Comparison of ENCODE assay signal across 1 cellular context in the genomic region with DNA sequence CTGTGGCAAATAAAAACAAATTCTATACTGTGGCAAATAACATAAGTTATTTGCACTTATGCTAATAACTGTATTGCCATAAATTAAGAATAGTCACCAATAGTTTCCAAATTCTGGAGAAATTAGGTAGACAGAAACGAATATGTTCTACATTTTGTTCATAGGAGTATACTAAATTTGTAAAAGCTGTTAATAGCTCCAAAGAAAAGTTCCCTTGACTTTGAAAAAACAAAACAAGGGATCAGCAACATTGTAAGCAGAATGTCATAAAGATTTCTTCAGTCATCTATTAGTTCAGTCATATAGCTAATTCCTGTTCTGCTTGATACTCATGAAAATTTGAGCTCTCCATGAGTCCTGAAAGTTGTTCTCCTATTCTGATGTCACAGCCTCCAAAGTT.
TF ChIP-seq lines count a peak whose summit lies in the region.

No MANE protein-coding gene starts in this region.

TF ChIP-seq in GM23338, 12 proteins besides CTCF, POLR2A, EP300 and RAD21 (continued from another document):
- TF ChIP-seq, protein P1, sequence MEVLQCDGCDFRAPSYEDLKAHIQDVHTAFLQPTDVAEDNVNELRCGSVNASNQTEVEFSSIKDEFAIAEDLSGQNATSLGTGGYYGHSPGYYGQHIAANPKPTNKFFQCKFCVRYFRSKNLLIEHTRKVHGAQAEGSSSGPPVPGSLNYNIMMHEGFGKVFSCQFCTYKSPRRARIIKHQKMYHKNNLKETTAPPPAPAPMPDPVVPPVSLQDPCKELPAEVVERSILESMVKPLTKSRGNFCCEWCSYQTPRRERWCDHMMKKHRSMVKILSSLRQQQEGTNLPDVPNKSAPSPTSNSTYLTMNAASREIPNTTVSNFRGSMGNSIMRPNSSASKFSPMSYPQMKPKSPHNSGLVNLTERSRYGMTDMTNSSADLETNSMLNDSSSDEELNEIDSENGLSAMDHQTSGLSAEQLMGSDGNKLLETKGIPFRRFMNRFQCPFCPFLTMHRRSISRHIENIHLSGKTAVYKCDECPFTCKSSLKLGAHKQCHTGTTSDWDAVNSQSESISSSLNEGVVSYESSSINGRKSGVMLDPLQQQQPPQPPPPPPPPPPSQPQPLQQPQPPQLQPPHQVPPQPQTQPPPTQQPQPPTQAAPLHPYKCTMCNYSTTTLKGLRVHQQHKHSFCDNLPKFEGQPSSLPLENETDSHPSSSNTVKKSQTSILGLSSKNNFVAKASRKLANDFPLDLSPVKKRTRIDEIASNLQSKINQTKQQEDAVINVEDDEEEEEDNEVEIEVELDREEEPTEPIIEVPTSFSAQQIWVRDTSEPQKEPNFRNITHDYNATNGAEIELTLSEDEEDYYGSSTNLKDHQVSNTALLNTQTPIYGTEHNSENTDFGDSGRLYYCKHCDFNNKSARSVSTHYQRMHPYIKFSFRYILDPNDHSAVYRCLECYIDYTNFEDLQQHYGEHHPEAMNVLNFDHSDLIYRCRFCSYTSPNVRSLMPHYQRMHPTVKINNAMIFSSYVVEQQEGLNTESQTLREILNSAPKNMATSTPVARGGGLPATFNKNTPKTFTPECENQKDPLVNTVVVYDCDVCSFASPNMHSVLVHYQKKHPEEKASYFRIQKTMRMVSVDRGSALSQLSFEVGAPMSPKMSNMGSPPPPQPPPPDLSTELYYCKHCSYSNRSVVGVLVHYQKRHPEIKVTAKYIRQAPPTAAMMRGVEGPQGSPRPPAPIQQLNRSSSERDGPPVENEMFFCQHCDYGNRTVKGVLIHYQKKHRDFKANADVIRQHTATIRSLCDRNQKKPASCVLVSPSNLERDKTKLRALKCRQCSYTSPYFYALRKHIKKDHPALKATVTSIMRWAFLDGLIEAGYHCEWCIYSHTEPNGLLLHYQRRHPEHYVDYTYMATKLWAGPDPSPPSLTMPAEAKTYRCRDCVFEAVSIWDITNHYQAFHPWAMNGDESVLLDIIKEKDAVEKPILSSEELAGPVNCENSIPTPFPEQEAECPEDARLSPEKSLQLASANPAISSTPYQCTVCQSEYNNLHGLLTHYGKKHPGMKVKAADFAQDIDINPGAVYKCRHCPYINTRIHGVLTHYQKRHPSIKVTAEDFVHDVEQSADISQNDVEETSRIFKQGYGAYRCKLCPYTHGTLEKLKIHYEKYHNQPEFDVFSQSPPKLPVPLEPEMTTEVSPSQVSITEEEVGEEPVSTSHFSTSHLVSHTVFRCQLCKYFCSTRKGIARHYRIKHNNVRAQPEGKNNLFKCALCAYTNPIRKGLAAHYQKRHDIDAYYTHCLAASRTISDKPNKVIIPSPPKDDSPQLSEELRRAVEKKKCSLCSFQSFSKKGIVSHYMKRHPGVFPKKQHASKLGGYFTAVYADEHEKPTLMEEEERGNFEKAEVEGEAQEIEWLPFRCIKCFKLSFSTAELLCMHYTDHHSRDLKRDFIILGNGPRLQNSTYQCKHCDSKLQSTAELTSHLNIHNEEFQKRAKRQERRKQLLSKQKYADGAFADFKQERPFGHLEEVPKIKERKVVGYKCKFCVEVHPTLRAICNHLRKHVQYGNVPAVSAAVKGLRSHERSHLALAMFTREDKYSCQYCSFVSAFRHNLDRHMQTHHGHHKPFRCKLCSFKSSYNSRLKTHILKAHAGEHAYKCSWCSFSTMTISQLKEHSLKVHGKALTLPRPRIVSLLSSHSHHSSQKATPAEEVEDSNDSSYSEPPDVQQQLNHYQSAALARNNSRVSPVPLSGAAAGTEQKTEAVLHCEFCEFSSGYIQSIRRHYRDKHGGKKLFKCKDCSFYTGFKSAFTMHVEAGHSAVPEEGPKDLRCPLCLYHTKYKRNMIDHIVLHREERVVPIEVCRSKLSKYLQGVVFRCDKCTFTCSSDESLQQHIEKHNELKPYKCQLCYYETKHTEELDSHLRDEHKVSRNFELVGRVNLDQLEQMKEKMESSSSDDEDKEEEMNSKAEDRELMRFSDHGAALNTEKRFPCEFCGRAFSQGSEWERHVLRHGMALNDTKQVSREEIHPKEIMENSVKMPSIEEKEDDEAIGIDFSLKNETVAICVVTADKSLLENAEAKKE (CRISPR knock-in tag; IDR thresholded peaks at IDR 0.05): no peak
- TF ChIP-seq ZNF114 (CRISPR knock-in tag; IDR thresholded peaks at IDR 0.05): no peak
- TF ChIP-seq, protein P2, sequence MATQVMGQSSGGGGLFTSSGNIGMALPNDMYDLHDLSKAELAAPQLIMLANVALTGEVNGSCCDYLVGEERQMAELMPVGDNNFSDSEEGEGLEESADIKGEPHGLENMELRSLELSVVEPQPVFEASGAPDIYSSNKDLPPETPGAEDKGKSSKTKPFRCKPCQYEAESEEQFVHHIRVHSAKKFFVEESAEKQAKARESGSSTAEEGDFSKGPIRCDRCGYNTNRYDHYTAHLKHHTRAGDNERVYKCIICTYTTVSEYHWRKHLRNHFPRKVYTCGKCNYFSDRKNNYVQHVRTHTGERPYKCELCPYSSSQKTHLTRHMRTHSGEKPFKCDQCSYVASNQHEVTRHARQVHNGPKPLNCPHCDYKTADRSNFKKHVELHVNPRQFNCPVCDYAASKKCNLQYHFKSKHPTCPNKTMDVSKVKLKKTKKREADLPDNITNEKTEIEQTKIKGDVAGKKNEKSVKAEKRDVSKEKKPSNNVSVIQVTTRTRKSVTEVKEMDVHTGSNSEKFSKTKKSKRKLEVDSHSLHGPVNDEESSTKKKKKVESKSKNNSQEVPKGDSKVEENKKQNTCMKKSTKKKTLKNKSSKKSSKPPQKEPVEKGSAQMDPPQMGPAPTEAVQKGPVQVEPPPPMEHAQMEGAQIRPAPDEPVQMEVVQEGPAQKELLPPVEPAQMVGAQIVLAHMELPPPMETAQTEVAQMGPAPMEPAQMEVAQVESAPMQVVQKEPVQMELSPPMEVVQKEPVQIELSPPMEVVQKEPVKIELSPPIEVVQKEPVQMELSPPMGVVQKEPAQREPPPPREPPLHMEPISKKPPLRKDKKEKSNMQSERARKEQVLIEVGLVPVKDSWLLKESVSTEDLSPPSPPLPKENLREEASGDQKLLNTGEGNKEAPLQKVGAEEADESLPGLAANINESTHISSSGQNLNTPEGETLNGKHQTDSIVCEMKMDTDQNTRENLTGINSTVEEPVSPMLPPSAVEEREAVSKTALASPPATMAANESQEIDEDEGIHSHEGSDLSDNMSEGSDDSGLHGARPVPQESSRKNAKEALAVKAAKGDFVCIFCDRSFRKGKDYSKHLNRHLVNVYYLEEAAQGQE (IDR thresholded peaks at IDR 0.05; ENCODE audit: unreplicated experiment): no peak
- no peak for TF ChIP-seq EZH2 (IDR thresholded peaks at IDR 0.05; ENCODE audit: low read depth, unreplicated experiment)
- TF ChIP-seq POLR2AphosphoS5 (IDR thresholded peaks at IDR 0.05; ENCODE audit: low read depth): no peak
- no peak for TF ChIP-seq CREB1 (CRISPR knock-in tag; IDR thresholded peaks at IDR 0.05; ENCODE audit: low read depth)
